In genomic region chr4:15163284-15163645, GRCh38 we compare ENCODE assay signal across 1 cellular context.
A peak's percentile ranks its signal among the peaks of the same experiment; 100 is the strongest.
TF ChIP-seq lines count a peak whose summit lies in the region.

No MANE protein-coding gene starts in this region.

TF ChIP-seq in K562, 482 proteins besides CTCF, POLR2A, EP300 and RAD21 (continued from another document):
- TF ChIP-seq ZNF318 (IDR thresholded peaks at IDR 0.05; ENCODE audit: borderline replicate concordance in 1 of 2, low read depth in 1 of 2) (no peak), IRF1 (CRISPR knock-in tag; IDR thresholded peaks at IDR 0.05; ENCODE audit: borderline replicate concordance) (no peak), CBFA2T2 (conservative IDR thresholded peaks at IDR 0.05) (peak; percentile 54; the same call in 1 of the 2 replicates), SIN3A (IDR thresholded peaks at IDR 0.05; ENCODE audit: borderline replicate concordance in 2 of 2, control insufficient read depth in 1 of 2, low read depth in 2 of 2, low read length in 2 of 2) (no peak), LARP7 (IDR thresholded peaks at IDR 0.05) (no peak), GATAD2A (IDR thresholded peaks at IDR 0.05) (no peak), RCOR1 (IDR thresholded peaks at IDR 0.05; ENCODE audit: borderline replicate concordance in 1 of 2, low read depth in 2 of 2, low read length in 2 of 2) (peak in 1 of 2 experiments; percentile 17; a peak in 1 of 4 replicates), MEIS2 (IDR thresholded peaks at IDR 0.05; ENCODE audit: partially characterized antibody) (peak; percentile 71), ZNF436 (CRISPR knock-in tag; IDR thresholded peaks at IDR 0.05) (no peak), RREB1 (CRISPR knock-in tag; IDR thresholded peaks at IDR 0.05) (peak; percentile 67; the same call in 1 of the 2 replicates), CBFA2T3 (IDR thresholded peaks at IDR 0.05) (peak; percentile 65), KDM1A (IDR thresholded peaks at IDR 0.05) (peak; percentile 35 to 41; a peak in 2 of 4 replicates), SOX6 (IDR thresholded peaks at IDR 0.05) (peak; percentile 47; the same call in 1 of the 2 replicates), GABPB2 (CRISPR knock-in tag; conservative IDR thresholded peaks at IDR 0.05) (no peak), PBX2 (CRISPR knock-in tag; IDR thresholded peaks at IDR 0.05; ENCODE audit: low read depth) (no peak), PBX2 (tag; conservative IDR thresholded peaks at IDR 0.05; ENCODE audit: low read depth) (peak; percentile 84), BCLAF1 (IDR thresholded peaks at IDR 0.05; ENCODE audit: borderline replicate concordance in 1 of 2, control insufficient read depth in 1 of 2, low read depth in 2 of 2, low read length in 1 of 2) (no peak), TBP (optimal IDR thresholded peaks at IDR 0.05; ENCODE audit: low read depth, low read length) (no peak), RFX7 (CRISPR knock-in tag; IDR thresholded peaks at IDR 0.05) (no peak), MTF1 (CRISPR knock-in tag; IDR thresholded peaks at IDR 0.05; ENCODE audit: borderline replicate concordance) (no peak), RNF2 (IDR thresholded peaks at IDR 0.05) (no peak)
- TF ChIP-seq, protein P1, sequence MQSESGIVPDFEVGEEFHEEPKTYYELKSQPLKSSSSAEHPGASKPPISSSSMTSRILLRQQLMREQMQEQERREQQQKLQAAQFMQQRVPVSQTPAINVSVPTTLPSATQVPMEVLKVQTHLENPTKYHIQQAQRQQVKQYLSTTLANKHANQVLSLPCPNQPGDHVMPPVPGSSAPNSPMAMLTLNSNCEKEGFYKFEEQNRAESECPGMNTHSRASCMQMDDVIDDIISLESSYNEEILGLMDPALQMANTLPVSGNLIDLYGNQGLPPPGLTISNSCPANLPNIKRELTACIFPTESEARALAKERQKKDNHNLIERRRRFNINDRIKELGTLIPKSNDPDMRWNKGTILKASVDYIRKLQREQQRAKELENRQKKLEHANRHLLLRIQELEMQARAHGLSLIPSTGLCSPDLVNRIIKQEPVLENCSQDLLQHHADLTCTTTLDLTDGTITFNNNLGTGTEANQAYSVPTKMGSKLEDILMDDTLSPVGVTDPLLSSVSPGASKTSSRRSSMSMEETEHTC (IDR thresholded peaks at IDR 0.05) = no peak
- TF ChIP-seq, protein P2, sequence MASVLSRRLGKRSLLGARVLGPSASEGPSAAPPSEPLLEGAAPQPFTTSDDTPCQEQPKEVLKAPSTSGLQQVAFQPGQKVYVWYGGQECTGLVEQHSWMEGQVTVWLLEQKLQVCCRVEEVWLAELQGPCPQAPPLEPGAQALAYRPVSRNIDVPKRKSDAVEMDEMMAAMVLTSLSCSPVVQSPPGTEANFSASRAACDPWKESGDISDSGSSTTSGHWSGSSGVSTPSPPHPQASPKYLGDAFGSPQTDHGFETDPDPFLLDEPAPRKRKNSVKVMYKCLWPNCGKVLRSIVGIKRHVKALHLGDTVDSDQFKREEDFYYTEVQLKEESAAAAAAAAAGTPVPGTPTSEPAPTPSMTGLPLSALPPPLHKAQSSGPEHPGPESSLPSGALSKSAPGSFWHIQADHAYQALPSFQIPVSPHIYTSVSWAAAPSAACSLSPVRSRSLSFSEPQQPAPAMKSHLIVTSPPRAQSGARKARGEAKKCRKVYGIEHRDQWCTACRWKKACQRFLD (CRISPR knock-in tag; IDR thresholded peaks at IDR 0.05) = no peak
- TF ChIP-seq, protein P3, sequence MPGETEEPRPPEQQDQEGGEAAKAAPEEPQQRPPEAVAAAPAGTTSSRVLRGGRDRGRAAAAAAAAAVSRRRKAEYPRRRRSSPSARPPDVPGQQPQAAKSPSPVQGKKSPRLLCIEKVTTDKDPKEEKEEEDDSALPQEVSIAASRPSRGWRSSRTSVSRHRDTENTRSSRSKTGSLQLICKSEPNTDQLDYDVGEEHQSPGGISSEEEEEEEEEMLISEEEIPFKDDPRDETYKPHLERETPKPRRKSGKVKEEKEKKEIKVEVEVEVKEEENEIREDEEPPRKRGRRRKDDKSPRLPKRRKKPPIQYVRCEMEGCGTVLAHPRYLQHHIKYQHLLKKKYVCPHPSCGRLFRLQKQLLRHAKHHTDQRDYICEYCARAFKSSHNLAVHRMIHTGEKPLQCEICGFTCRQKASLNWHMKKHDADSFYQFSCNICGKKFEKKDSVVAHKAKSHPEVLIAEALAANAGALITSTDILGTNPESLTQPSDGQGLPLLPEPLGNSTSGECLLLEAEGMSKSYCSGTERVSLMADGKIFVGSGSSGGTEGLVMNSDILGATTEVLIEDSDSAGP (CRISPR knock-in tag; IDR thresholded peaks at IDR 0.05) = no peak
